In genomic region chr1:27650527-27651175, GRCh38 we compare ENCODE assay signal across 1 cellular context.
TF ChIP-seq lines count a peak whose summit lies in the region.

No MANE protein-coding gene starts in this region.

TF ChIP-seq in GM12878, 131 proteins besides CTCF, POLR2A, EP300 and RAD21:
- TF ChIP-seq ZNF24 (IDR thresholded peaks at IDR 0.05) (0 out of 2 replicates have a peak, but pooled peaks have one; percentile 9), JUND (IDR thresholded peaks at IDR 0.05; ENCODE audit: low read depth, low read length) (no peak), ZZZ3 (IDR thresholded peaks at IDR 0.05; ENCODE audit: control insufficient read depth, insufficient read length, low read depth) (no peak), LARP7 (IDR thresholded peaks at IDR 0.05) (no peak), CBX3 (IDR thresholded peaks at IDR 0.05; ENCODE audit: borderline replicate concordance, low read depth) (no peak), ZNF217 (IDR thresholded peaks at IDR 0.05) (peak; percentile 74; the same call in 1 of the 2 replicates)
